In the genomic region with DNA sequence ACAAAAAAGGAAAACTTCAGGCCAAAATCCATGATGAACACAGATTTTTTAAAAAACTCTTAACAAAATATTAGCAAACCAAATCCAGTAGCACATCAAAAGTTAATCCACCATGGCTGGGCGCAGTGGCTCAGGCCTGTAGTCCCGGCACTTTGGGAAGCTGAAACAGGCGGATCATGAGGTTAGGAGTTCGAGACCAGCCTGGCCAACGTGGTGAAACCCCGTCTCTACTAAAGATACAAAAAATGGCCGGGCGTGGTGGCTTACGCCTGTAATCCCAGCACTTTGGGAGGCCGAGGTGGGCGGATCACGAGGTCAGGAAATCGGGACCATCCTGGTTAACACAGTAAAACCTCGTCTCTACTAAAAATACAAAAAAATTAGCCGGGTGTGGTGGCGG, we compare ENCODE assay signal across 8 cellular contexts. TPM values are rescaled to one million over a fixed set of nuclear protein-coding genes. Genes with fewer than 3 reads are reported as not detected.
A peak's percentile ranks its signal among the peaks of the same experiment; 100 is the strongest.
DNase-seq lines count a peak whose midpoint lies in the region; ATAC-seq and TF ChIP-seq lines count a peak whose summit lies in the region.
"Not testable (repeated sequence)": the region's sequence is repeated elsewhere in the genome, so short reads cannot be mapped to it uniquely, and the experiment has no call there.

No MANE protein-coding gene starts in this region.

- not testable (repeated sequence) for H3K9me3 Mint-ChIP-seq in CD14-positive monocyte; activated CD4-positive, alpha-beta T cell treated with anti-CD3 and anti-CD28 coated beads, Interleukin-2, amount 10 ng/mL, durations not matched to agents 24 days and 14 days; activated T-helper 17 cell treated with anti-CD3 and anti-CD28 coated beads, Interleukin-2, amount 50 U/mL, for 72 hours; activated naive CD4-positive, alpha-beta T cell treated with anti-CD3 and anti-CD28 coated beads, Interleukin-2, amount 50 U/mL, for 72 hours; central memory CD8-positive, alpha-beta T cell; osteocyte (ENCODE audit: unreplicated experiment); stimulated activated naive CD8-positive, alpha-beta T cell treated with anti-CD3 and anti-CD28 coated beads, Interleukin-15, amount 100 ng/mL, for 72 hours

- H3K36me3 Mint-ChIP-seq in CD14-positive monocyte (peaks cover 70 to 92% of the 10 kb centered on the region in 2 donors), osteocyte (ENCODE audit: unreplicated experiment) (peaks cover 41% of the 10 kb centered on the region)
- H3K36me3 Mint-ChIP-seq in activated CD4-positive, alpha-beta T cell treated with anti-CD3 and anti-CD28 coated beads, Interleukin-2, amount 10 ng/mL, durations not matched to agents 24 days and 14 days (ENCODE audit: low read depth), result peaks cover 67% of the 10 kb centered on the region
- H3K36me3 Mint-ChIP-seq in activated T-helper 17 cell treated with anti-CD3 and anti-CD28 coated beads, Interleukin-2, amount 50 U/mL, for 72 hours (ENCODE audit: low read depth), result peaks cover 95% of the 10 kb centered on the region
- peaks cover 33 to 71% of the 10 kb centered on the region in 2 donors for H3K36me3 Mint-ChIP-seq in activated naive CD4-positive, alpha-beta T cell treated with anti-CD3 and anti-CD28 coated beads, Interleukin-2, amount 50 U/mL, for 72 hours
- H3K36me3 Mint-ChIP-seq in central memory CD8-positive, alpha-beta T cell (ENCODE audit: insufficient read depth), result peaks cover 81% of the 10 kb centered on the region

- ATAC-seq in activated T-helper 17 cell treated with anti-CD3 and anti-CD28 coated beads, Interleukin-2, amount 50 U/mL, for 72 hours (replicated peaks); activated naive CD4-positive, alpha-beta T cell treated with anti-CD3 and anti-CD28 coated beads, Interleukin-2, amount 50 U/mL, for 72 hours; central memory CD8-positive, alpha-beta T cell (replicated peaks; ENCODE audit: extremely low read depth, poor library complexity, severe bottlenecking); stimulated activated naive CD8-positive, alpha-beta T cell treated with anti-CD3 and anti-CD28 coated beads, Interleukin-15, amount 100 ng/mL, for 72 hours: not testable (repeated sequence)

- H3K27ac Mint-ChIP-seq in CD14-positive monocyte, result peak overlapping the region in 4 of 7 donors; percentile 4 to 73 (median 31)
- peak overlapping the region; percentile 36 for H3K27ac Mint-ChIP-seq in activated CD4-positive, alpha-beta T cell treated with anti-CD3 and anti-CD28 coated beads, Interleukin-2, amount 10 ng/mL, durations not matched to agents 24 days and 14 days
- peak overlapping the region; percentile 67 for H3K27ac Mint-ChIP-seq in activated T-helper 17 cell treated with anti-CD3 and anti-CD28 coated beads, Interleukin-2, amount 50 U/mL, for 72 hours
- H3K27ac Mint-ChIP-seq in activated naive CD4-positive, alpha-beta T cell treated with anti-CD3 and anti-CD28 coated beads, Interleukin-2, amount 50 U/mL, for 72 hours, result peak overlapping the region; percentile 61 to 68
- H3K27ac Mint-ChIP-seq in central memory CD8-positive, alpha-beta T cell (ENCODE audit: low read depth), result peak overlapping the region; percentile 22
- not testable (repeated sequence) for H3K27ac Mint-ChIP-seq in osteocyte (ENCODE audit: unreplicated experiment)
- H3K27ac Mint-ChIP-seq in stimulated activated naive CD8-positive, alpha-beta T cell treated with anti-CD3 and anti-CD28 coated beads, Interleukin-15, amount 100 ng/mL, for 72 hours, result peak overlapping the region; percentile 35 to 67

- not testable (repeated sequence) for H3K27me3 Mint-ChIP-seq in CD14-positive monocyte (ENCODE audit: low read depth in 3 of 3); activated CD4-positive, alpha-beta T cell treated with anti-CD3 and anti-CD28 coated beads, Interleukin-2, amount 10 ng/mL, durations not matched to agents 24 days and 14 days; activated T-helper 17 cell treated with anti-CD3 and anti-CD28 coated beads, Interleukin-2, amount 50 U/mL, for 72 hours; central memory CD8-positive, alpha-beta T cell; osteocyte (ENCODE audit: unreplicated experiment); stimulated activated naive CD8-positive, alpha-beta T cell treated with anti-CD3 and anti-CD28 coated beads, Interleukin-15, amount 100 ng/mL, for 72 hours

- not testable (repeated sequence) for H3K4me3 Mint-ChIP-seq in CD14-positive monocyte; activated CD4-positive, alpha-beta T cell treated with anti-CD3 and anti-CD28 coated beads, Interleukin-2, amount 10 ng/mL, durations not matched to agents 24 days and 14 days; activated T-helper 17 cell treated with anti-CD3 and anti-CD28 coated beads, Interleukin-2, amount 50 U/mL, for 72 hours; central memory CD8-positive, alpha-beta T cell; osteocyte (ENCODE audit: unreplicated experiment); stimulated activated naive CD8-positive, alpha-beta T cell treated with anti-CD3 and anti-CD28 coated beads, Interleukin-15, amount 100 ng/mL, for 72 hours

- not testable (repeated sequence) for H3K4me1 Mint-ChIP-seq in CD14-positive monocyte
- peaks cover 51% of the 10 kb centered on the region for H3K4me1 Mint-ChIP-seq in activated CD4-positive, alpha-beta T cell treated with anti-CD3 and anti-CD28 coated beads, Interleukin-2, amount 10 ng/mL, durations not matched to agents 24 days and 14 days
- peaks cover 38% of the 10 kb centered on the region for H3K4me1 Mint-ChIP-seq in activated T-helper 17 cell treated with anti-CD3 and anti-CD28 coated beads, Interleukin-2, amount 50 U/mL, for 72 hours
- H3K4me1 Mint-ChIP-seq in central memory CD8-positive, alpha-beta T cell, result peaks cover 19% of the 10 kb centered on the region
- peaks cover 23% of the 10 kb centered on the region for H3K4me1 Mint-ChIP-seq in osteocyte (ENCODE audit: unreplicated experiment)
- H3K4me1 Mint-ChIP-seq in stimulated activated naive CD8-positive, alpha-beta T cell treated with anti-CD3 and anti-CD28 coated beads, Interleukin-15, amount 100 ng/mL, for 72 hours, result peaks cover 72% of the 10 kb centered on the region

- not testable (repeated sequence) for TF ChIP-seq CTCF in CD14-positive monocyte (IDR thresholded peaks at IDR 0.05); osteocyte (IDR thresholded peaks at IDR 0.05)

- intact Hi-C loops in CD14-positive monocyte (cut with micrococcal nuclease), result loop anchor here (5.0 kb wide), 1 partner anchor 36 kb away; no protein-coding TSS in a partner anchor
- intact Hi-C loops in activated CD4-positive, alpha-beta T cell treated with anti-CD3 and anti-CD28 coated beads, Interleukin-2, amount 10 ng/mL, durations not matched to agents 24 days and 14 days (cut with micrococcal nuclease), result not testable (repeated sequence)

- DNase-seq in CD14-positive monocyte (ENCODE audit: low spot score); activated CD4-positive, alpha-beta T cell treated with anti-CD3 and anti-CD28 coated beads, Interleukin-2, amount 10 ng/mL, durations not matched to agents 24 days and 14 days; activated naive CD4-positive, alpha-beta T cell treated with anti-CD3 and anti-CD28 coated beads, Interleukin-2, amount 50 U/mL, for 72 hours (ENCODE audit: low spot score in 2 of 2); central memory CD8-positive, alpha-beta T cell (ENCODE audit: low spot score in 2 of 2); stimulated activated naive CD8-positive, alpha-beta T cell treated with anti-CD3 and anti-CD28 coated beads, Interleukin-15, amount 100 ng/mL, for 72 hours: not testable (repeated sequence)
- peak; percentile 32 for DNase-seq in activated CD8-positive, alpha-beta memory T cell treated with anti-CD3 and anti-CD28 coated beads for 24 hours
- DNase-seq in osteocyte (ENCODE audit: extremely low spot score, unreplicated experiment), result peak; percentile 68

RNA-seq across cellular contexts. Expression of a gene that starts 9.9 kb away (rescaled TPM):
- polyA plus RNA-seq in CD14-positive monocyte, result 10 to 100 TPM; 75.8 to 98.8 TPM
- total RNA-seq in activated CD4-positive, alpha-beta T cell treated with anti-CD3 and anti-CD28 coated beads, Interleukin-2, amount 10 ng/mL, durations not matched to agents 24 days and 14 days, result 87.1 and 88.6 TPM in 2 replicates
- 10 to 100 TPM; 70.8 to 75.2 TPM for total RNA-seq in activated T-helper 17 cell treated with anti-CD3 and anti-CD28 coated beads, Interleukin-2, amount 50 U/mL, for 72 hours
- total RNA-seq in activated naive CD4-positive, alpha-beta T cell treated with anti-CD3 and anti-CD28 coated beads, Interleukin-2, amount 50 U/mL, for 72 hours, result 10 to 100 TPM; 64.3 to 70.1 TPM
- total RNA-seq in osteocyte, result 49.6 and 52.6 TPM in 2 replicates

RNA-seq across cellular contexts. Expression of a gene that starts 13.0 kb away (rescaled TPM):
- polyA plus RNA-seq in CD14-positive monocyte, result 10 to 100 TPM; 42.8 to 46.8 TPM
- 60.6 and 62.5 TPM in 2 replicates for total RNA-seq in activated CD4-positive, alpha-beta T cell treated with anti-CD3 and anti-CD28 coated beads, Interleukin-2, amount 10 ng/mL, durations not matched to agents 24 days and 14 days
- 10 to 100 TPM; 61.4 to 68.5 TPM for total RNA-seq in activated T-helper 17 cell treated with anti-CD3 and anti-CD28 coated beads, Interleukin-2, amount 50 U/mL, for 72 hours
- total RNA-seq in activated naive CD4-positive, alpha-beta T cell treated with anti-CD3 and anti-CD28 coated beads, Interleukin-2, amount 50 U/mL, for 72 hours, result 10 to 100 TPM; 64.7 to 65.2 TPM
- 42.3 and 43.5 TPM in 2 replicates for total RNA-seq in osteocyte
